In the genomic region with DNA sequence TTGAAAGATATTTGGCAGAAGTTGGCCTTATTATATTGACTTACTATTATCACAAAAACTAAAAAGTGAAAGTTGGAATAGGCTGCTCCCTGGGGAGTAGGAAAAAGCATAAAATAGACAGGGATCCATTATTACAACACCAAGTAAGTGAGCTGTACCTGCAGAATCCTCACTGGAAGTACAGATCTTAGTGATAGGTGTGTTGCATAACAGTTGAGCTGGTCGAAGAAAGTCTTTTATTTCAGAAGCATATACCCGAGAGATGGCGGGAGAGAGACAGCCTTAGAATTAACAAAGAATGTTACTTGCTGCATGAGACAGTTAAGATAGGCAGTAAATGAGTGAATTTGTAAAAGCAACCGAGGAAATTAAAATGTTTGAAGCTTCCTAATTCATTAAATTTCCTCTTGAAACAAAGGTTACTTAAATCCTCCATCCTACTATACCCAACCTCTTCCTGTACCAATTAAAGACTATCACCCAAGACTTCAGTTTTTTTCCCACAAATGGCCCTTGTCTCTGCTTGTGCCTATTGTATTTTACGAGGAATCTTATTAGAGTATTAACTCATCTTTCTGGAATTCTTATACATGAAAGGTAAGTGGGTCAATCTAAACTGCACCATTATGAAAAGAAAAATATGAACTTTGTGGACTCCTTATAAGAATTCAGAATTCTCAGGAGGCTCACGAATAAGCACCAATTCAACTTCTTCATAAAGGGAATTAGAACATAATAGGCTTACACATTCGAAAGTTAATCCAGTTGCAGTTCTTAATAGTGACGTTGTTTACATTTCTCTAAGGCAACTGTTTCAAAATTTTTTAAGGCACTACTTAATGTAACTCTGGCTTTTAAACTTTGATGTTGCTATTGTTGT, we compare ENCODE assay signal across 18 cellular contexts. TPM values are rescaled to one million over a fixed set of nuclear protein-coding genes. Genes with fewer than 3 reads are reported as not detected.
DNase-seq lines count a peak whose midpoint lies in the region; ATAC-seq and TF ChIP-seq lines count a peak whose summit lies in the region.
"Had no signal": no experiment of that assay in that cellular context is flagged by ENCODE, and none has a peak within 500 bp of the region (broad histone marks: within the 10 kb centered on the region; RNA-seq: fewer than 3 reads in every experiment).

No MANE protein-coding gene starts in this region.

- H3K27ac Mint-ChIP-seq in mesothelial cell of epicardium = peak overlapping the region; percentile 4
- H3K27ac Mint-ChIP-seq: CD4-positive, alpha-beta T cell; GM23338 had no signal

- no peak for TF ChIP-seq CTCF in cardiac muscle cell (IDR thresholded peaks at IDR 0.05; ENCODE audit: low read depth, low read length)
- TF ChIP-seq CTCF in mesothelial cell of epicardium (IDR thresholded peaks at IDR 0.05; ENCODE audit: unreplicated experiment) = no peak

- H3K36me3 ChIP-seq in cardiac muscle cell = peaks cover 35% of the 10 kb centered on the region
- H3K36me3 ChIP-seq: HAP-1, Peyer's patch had no signal

- H3K27me3 ChIP-seq in cardiac muscle cell = no peaks in the 10 kb centered on the region
- H3K27me3 ChIP-seq: Peyer's patch had no signal

- ATAC-seq in Right ventricle myocardium inferior = no peak
- ATAC-seq in GM18519 (IDR thresholded peaks at IDR 0.05; ENCODE audit: low FRiP score, unreplicated experiment) = no peak
- no peak for ATAC-seq in HG02610 (IDR thresholded peaks at IDR 0.05; ENCODE audit: unreplicated experiment)
- ATAC-seq: GM23338 had no signal

- intact Hi-C loops in Right ventricle myocardium inferior (cut with DNase I) = no loop called here

- H3K4me3 ChIP-seq in cardiac muscle cell = no peak overlapping the region
- H3K4me3 ChIP-seq: GM23338, HAP-1, Peyer's patch had no signal

- no peaks in the 10 kb centered on the region for H3K27me3 Mint-ChIP-seq in mesothelial cell of epicardium (ENCODE audit: low read depth)
- H3K27me3 Mint-ChIP-seq: CD4-positive, alpha-beta T cell had no signal

- no peaks in the 10 kb centered on the region for H3K9me3 ChIP-seq in cardiac muscle cell (ENCODE audit: low read depth)
- H3K9me3 ChIP-seq: Caco-2, HAP-1, Peyer's patch had no signal

- H3K9me3 Mint-ChIP-seq in mesothelial cell of epicardium = no peaks in the 10 kb centered on the region
- H3K9me3 Mint-ChIP-seq: CD4-positive, alpha-beta T cell; GM23338 had no signal

- H3K36me3 Mint-ChIP-seq in mesothelial cell of epicardium = peaks cover 10% of the 10 kb centered on the region

- peak overlapping the region; percentile 94 for H3K27ac ChIP-seq in cardiac muscle cell
- H3K27ac ChIP-seq: Peyer's patch had no signal

- H3K4me1 Mint-ChIP-seq in mesothelial cell of epicardium = peaks cover 2% of the 10 kb centered on the region

- H3K4me3 Mint-ChIP-seq in mesothelial cell of epicardium = no peak overlapping the region
- H3K4me3 Mint-ChIP-seq: CD4-positive, alpha-beta T cell; GM23338 had no signal

- peaks cover 44% of the 10 kb centered on the region for H3K4me1 ChIP-seq in cardiac muscle cell (ENCODE audit: low read depth)
- H3K4me1 ChIP-seq: Caco-2, Peyer's patch had no signal

- DNase-seq in cardiac muscle cell (ENCODE audit: low read depth in 1 of 2, low spot score in 1 of 2) = no peak
- DNase-seq in Right ventricle myocardium inferior (ENCODE audit: missing footprints) = no peak
- DNase-seq in NCI-H82 treated with DMSO at 0.1 percent for 48 hours (lab: John Stamatoyannopoulos, UW; ENCODE audit: unreplicated experiment) = peak; percentile 74
- DNase-seq in mesothelial cell of epicardium (ENCODE audit: low spot score in 2 of 2, unreplicated experiment in 2 of 2) = no peak
- no peak for DNase-seq in hippocampal formation (lab: John Stamatoyannopoulos, UW)
- no peak for DNase-seq in SHP77 treated with DMSO at 0.1 percent for 48 hours (lab: John Stamatoyannopoulos, UW)
- DNase-seq: Caco-2; CD4-positive, alpha-beta T cell; NCI-H1092; NCI-H1436; NCI-H187 treated with DMSO at 0.1 percent for 48 hours; NCI-H2107; NCI-H446 treated with DMSO at 0.1 percent for 48 hours; Peyer's patch had no signal

RNA-seq across cellular contexts. Expression of a gene that starts 56.2 kb away (rescaled TPM):
- total RNA-seq in cardiac muscle cell (415 and 468 TPM in 2 replicates), Right ventricle myocardium inferior (63.7 TPM), mesothelial cell of epicardium (31.8 to 37.2 TPM (median 34.2 TPM) in 3 replicates)
- polyA plus RNA-seq in cardiac muscle cell = 486 and 570 TPM in 2 replicates
